14 cellular contexts compared by ENCODE assay signal in genomic region chr1:194342484-194343262, GRCh38.
DNase-seq lines count a peak whose midpoint lies in the region; ATAC-seq and TF ChIP-seq lines count a peak whose summit lies in the region.
"Had no signal": no experiment of that assay in that cellular context is flagged by ENCODE, and none has a peak within 500 bp of the region (broad histone marks: within the 10 kb centered on the region; RNA-seq: fewer than 3 reads in every experiment).

No MANE protein-coding gene starts in this region.

- ATAC-seq in DND-41 (ENCODE audit: insufficient read depth, low read depth): no peak
- ATAC-seq: stimulated activated memory B cell treated with anti-CD40 and anti-IgM and Interleukin-4, amounts not matched to agents 10 μg/mL and 1 μg/mL and 100 μg/mL, for 72 hours had no signal

- H3K27me3 Mint-ChIP-seq in immature natural killer cell (ENCODE audit: low read depth in 3 of 3): no peaks in the 10 kb centered on the region
- H3K27me3 Mint-ChIP-seq: stimulated activated memory B cell treated with anti-CD40 and anti-IgM and Interleukin-4, amounts not matched to agents 10 μg/mL and 1 μg/mL and 100 μg/mL, for 72 hours had no signal

- H3K4me2 ChIP-seq in DND-41 (ENCODE audit: insufficient read depth, low read length) (no peak overlapping the region), OCI-LY1 (ENCODE audit: low read length) (no peak overlapping the region)

- no peaks in the 10 kb centered on the region for H3K9me2 ChIP-seq in OCI-LY1 (ENCODE audit: low read depth, low read length)

- peak; percentile 20 for TF ChIP-seq CTCF in DND-41 (IDR thresholded peaks at IDR 0.05; ENCODE audit: borderline replicate concordance, extremely low read depth, low read length, poor library complexity, severe bottlenecking)
- TF ChIP-seq CTCF in HFF-Myc (IDR thresholded peaks at IDR 0.05; ENCODE audit: low read depth, low read length, missing control alignments): peak; percentile 24
- TF ChIP-seq CTCF in OCI-LY1 (IDR thresholded peaks at IDR 0.05; ENCODE audit: low read length): peak; percentile 30
- no peak for TF ChIP-seq CTCF in coronary artery (IDR thresholded peaks at IDR 0.05)

- H3K4me1 Mint-ChIP-seq in immature natural killer cell: no peaks in the 10 kb centered on the region

- H3K4me3 Mint-ChIP-seq in immature natural killer cell: no peak overlapping the region
- H3K4me3 Mint-ChIP-seq: stimulated activated memory B cell treated with anti-CD40 and anti-IgM and Interleukin-4, amounts not matched to agents 10 μg/mL and 1 μg/mL and 100 μg/mL, for 72 hours had no signal

- no peaks in the 10 kb centered on the region for H3K9me3 ChIP-seq in DND-41 (ENCODE audit: insufficient read depth, low read length, severe bottlenecking)
- H3K9me3 ChIP-seq in OCI-LY1 (ENCODE audit: low read length): no peaks in the 10 kb centered on the region
- H3K9me3 ChIP-seq: prostate gland, vagina had no signal

- no peaks in the 10 kb centered on the region for H3K27me3 ChIP-seq in DND-41 (ENCODE audit: insufficient read depth, low read length, poor library complexity)
- no peaks in the 10 kb centered on the region for H3K27me3 ChIP-seq in OCI-LY1 (ENCODE audit: insufficient read depth, low read length)
- H3K27me3 ChIP-seq: vagina had no signal

- H4K20me1 ChIP-seq in DND-41 (ENCODE audit: insufficient read depth, low read length) (no peaks in the 10 kb centered on the region), OCI-LY1 (ENCODE audit: insufficient read depth, low read length) (no peaks in the 10 kb centered on the region)

- DNase-seq in DND-41 (no peak), HFF-Myc (ENCODE audit: extremely low read depth, low read depth) (no peak), iPS DF 4.7 (ENCODE audit: extremely low read depth, low spot score) (peak; percentile 3), coronary artery (ENCODE audit: low spot score) (no peak), medulla oblongata (ENCODE audit: extremely low spot score) (no peak), immature natural killer cell (no peak)
- no peak for DNase-seq in activated T-cell treated with anti-CD3 and anti-CD28 coated beads, Interleukin-2, amount 50 U/mL, for 1 hour
- DNase-seq: DMS79; NCI-H2081; stimulated activated CD4-positive, alpha-beta T cell treated with anti-CD3 and anti-CD28 coated beads, Interleukin-4, amount 100 ng/mL, for 1 hour had no signal

- no peaks in the 10 kb centered on the region for H3F3A ChIP-seq in OCI-LY1 (ENCODE audit: insufficient read depth, low read length)

- no peaks in the 10 kb centered on the region for H3K36me3 Mint-ChIP-seq in immature natural killer cell
- H3K36me3 Mint-ChIP-seq: stimulated activated memory B cell treated with anti-CD40 and anti-IgM and Interleukin-4, amounts not matched to agents 10 μg/mL and 1 μg/mL and 100 μg/mL, for 72 hours had no signal

- H3K79me2 ChIP-seq in DND-41 (ENCODE audit: insufficient read depth, low read length) (no peaks in the 10 kb centered on the region), OCI-LY1 (ENCODE audit: insufficient read depth, low read length) (no peaks in the 10 kb centered on the region)

- no peak overlapping the region for H3K27ac ChIP-seq in DND-41 (ENCODE audit: low read length)
- no peak overlapping the region for H3K27ac ChIP-seq in OCI-LY1 (ENCODE audit: low read depth, low read length, poor library complexity, severe bottlenecking)
- H3K27ac ChIP-seq in coronary artery: no peak overlapping the region
- H3K27ac ChIP-seq: prostate gland, vagina had no signal

- H2AFZ ChIP-seq in DND-41 (ENCODE audit: low read depth, low read length) (no peak overlapping the region), OCI-LY1 (ENCODE audit: low read length) (0 out of 2 replicates have a peak overlapping the region, but pooled peaks have one; percentile 50)

- H3K9ac ChIP-seq in DND-41 (ENCODE audit: low read depth, low read length) (no peak overlapping the region), OCI-LY1 (ENCODE audit: low read length) (no peak overlapping the region)

- H3K36me3 ChIP-seq in DND-41 (ENCODE audit: insufficient read depth, low read length): no peaks in the 10 kb centered on the region
- H3K36me3 ChIP-seq in OCI-LY1 (ENCODE audit: insufficient read depth, low read length): no peaks in the 10 kb centered on the region
- H3K36me3 ChIP-seq: prostate gland, vagina had no signal

- H3K4me1 ChIP-seq in DND-41 (ENCODE audit: insufficient read depth, low read length) (no peaks in the 10 kb centered on the region), OCI-LY1 (ENCODE audit: insufficient read depth, low read length, severe bottlenecking) (peaks cover 16% of the 10 kb centered on the region)
- H3K4me1 ChIP-seq: prostate gland, vagina had no signal

- H3K4me3 ChIP-seq in DND-41 (ENCODE audit: low read depth in 1 of 2, low read length in 2 of 2) (no peak overlapping the region), HFF-Myc (replicated peaks; ENCODE audit: low read depth, low read length) (no peak overlapping the region), OCI-LY1 (ENCODE audit: low read depth, low read length, poor library complexity, severe bottlenecking) (no peak overlapping the region), coronary artery (no peak overlapping the region)
- H3K4me3 ChIP-seq: prostate gland, vagina had no signal

- no peak overlapping the region for H3K27ac Mint-ChIP-seq in immature natural killer cell
- H3K27ac Mint-ChIP-seq: stimulated activated memory B cell treated with anti-CD40 and anti-IgM and Interleukin-4, amounts not matched to agents 10 μg/mL and 1 μg/mL and 100 μg/mL, for 72 hours had no signal

- H3K9me3 Mint-ChIP-seq in immature natural killer cell: peaks cover 0 to 22% (median 2%) of the 10 kb centered on the region in 6 donors
- H3K9me3 Mint-ChIP-seq: stimulated activated memory B cell treated with anti-CD40 and anti-IgM and Interleukin-4, amounts not matched to agents 10 μg/mL and 1 μg/mL and 100 μg/mL, for 72 hours had no signal
